12 cellular contexts compared by ENCODE assay signal in the genomic region with DNA sequence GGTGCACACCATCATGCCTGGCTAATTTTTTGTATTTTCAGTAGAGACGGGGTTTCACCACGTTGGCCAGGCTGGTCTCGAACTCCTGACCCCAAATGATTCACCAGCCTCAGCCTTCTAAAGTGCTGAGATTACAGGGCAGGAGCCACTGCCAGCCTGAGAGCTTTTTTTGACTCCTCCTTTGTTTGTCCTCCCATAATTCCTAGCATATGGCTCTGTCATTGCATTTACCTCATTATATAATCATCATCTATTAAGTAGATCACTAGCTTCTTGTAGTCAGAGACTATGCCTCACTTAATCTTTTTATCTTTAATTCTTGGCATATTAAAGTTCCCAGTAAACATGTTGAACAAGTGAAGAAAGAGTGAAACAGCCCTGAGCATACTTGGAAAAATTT.
A peak's percentile ranks its signal among the peaks of the same experiment; 100 is the strongest.
DNase-seq lines count a peak whose midpoint lies in the region; ATAC-seq and TF ChIP-seq lines count a peak whose summit lies in the region.
"Had no signal": no experiment of that assay in that cellular context is flagged by ENCODE, and none has a peak within 500 bp of the region (broad histone marks: within the 10 kb centered on the region; RNA-seq: fewer than 3 reads in every experiment).

No MANE protein-coding gene starts in this region.

- H3K4me3 ChIP-seq in ascending aorta, result no peak overlapping the region

- H3K36me3 Mint-ChIP-seq in CD14-positive monocyte (peaks cover 11 to 31% of the 10 kb centered on the region in 2 donors), HFFc6 (ENCODE audit: low read depth) (no peaks in the 10 kb centered on the region)
- H3K36me3 Mint-ChIP-seq in activated naive CD4-positive, alpha-beta T cell treated with anti-CD3 and anti-CD28 coated beads, Interleukin-2, amount 10 ng/mL, durations not matched to agents 7 days and 5 days, result no peaks in the 10 kb centered on the region
- H3K36me3 Mint-ChIP-seq: activated naive CD4-positive, alpha-beta T cell treated with anti-CD3 and anti-CD28 coated beads, Interleukin-2, amount 50 U/mL, for 72 hours had no signal

- no peaks in the 10 kb centered on the region for H3K27me3 ChIP-seq in ascending aorta
- H3K27me3 ChIP-seq: BE2C had no signal

- no peak for ATAC-seq in GM21737 (IDR thresholded peaks at IDR 0.05; ENCODE audit: unreplicated experiment)
- ATAC-seq: activated naive CD4-positive, alpha-beta T cell treated with anti-CD3 and anti-CD28 coated beads, Interleukin-2, amount 50 U/mL, for 72 hours; Right ventricle myocardium inferior had no signal

- no peak for TF ChIP-seq CTCF in CD14-positive monocyte (IDR thresholded peaks at IDR 0.05)
- TF ChIP-seq CTCF in HFFc6 (IDR thresholded peaks at IDR 0.05), result no peak
- TF ChIP-seq CTCF in ascending aorta (IDR thresholded peaks at IDR 0.05), result no peak

- H3K27ac ChIP-seq in ascending aorta, result peak overlapping the region; percentile 61 to 68

- H3K27me3 Mint-ChIP-seq in CD14-positive monocyte (ENCODE audit: low read depth in 3 of 3) (no peaks in the 10 kb centered on the region), HFFc6 (ENCODE audit: insufficient read depth) (no peaks in the 10 kb centered on the region; the same call in 1 of the 2 replicates)
- no peaks in the 10 kb centered on the region for H3K27me3 Mint-ChIP-seq in activated naive CD4-positive, alpha-beta T cell treated with anti-CD3 and anti-CD28 coated beads, Interleukin-2, amount 10 ng/mL, durations not matched to agents 7 days and 5 days

- H3K27ac Mint-ChIP-seq in CD14-positive monocyte (peak overlapping the region; percentile 50 to 86 (median 77)), HFFc6 (peak overlapping the region; percentile 36)
- H3K27ac Mint-ChIP-seq in activated naive CD4-positive, alpha-beta T cell treated with anti-CD3 and anti-CD28 coated beads, Interleukin-2, amount 10 ng/mL, durations not matched to agents 7 days and 5 days, result no peak overlapping the region
- H3K27ac Mint-ChIP-seq: activated naive CD4-positive, alpha-beta T cell treated with anti-CD3 and anti-CD28 coated beads, Interleukin-2, amount 50 U/mL, for 72 hours had no signal

- H3K4me1 ChIP-seq in ascending aorta, result peaks cover 0 to 3% of the 10 kb centered on the region in 2 donors
- H3K4me1 ChIP-seq: BE2C had no signal

- CTCF ChIA-PET in activated naive CD4-positive, alpha-beta T cell treated with anti-CD3 and anti-CD28 coated beads, Interleukin-2, amount 10 ng/mL, durations not matched to agents 7 days and 5 days (lab: Charles Lee), result no interaction called here

- H3K9me3 Mint-ChIP-seq in CD14-positive monocyte, result no peaks in the 10 kb centered on the region
- no peaks in the 10 kb centered on the region for H3K9me3 Mint-ChIP-seq in HFFc6
- H3K9me3 Mint-ChIP-seq in activated naive CD4-positive, alpha-beta T cell treated with anti-CD3 and anti-CD28 coated beads, Interleukin-2, amount 10 ng/mL, durations not matched to agents 7 days and 5 days, result no peaks in the 10 kb centered on the region
- H3K9me3 Mint-ChIP-seq: activated naive CD4-positive, alpha-beta T cell treated with anti-CD3 and anti-CD28 coated beads, Interleukin-2, amount 50 U/mL, for 72 hours had no signal

- DNase-seq in CD14-positive monocyte (ENCODE audit: low spot score) (no peak), HFFc6 (peak; percentile 39), ascending aorta (ENCODE audit: low spot score in 2 of 2) (no peak), glomerular visceral epithelial cell (ENCODE audit: extremely low spot score) (peak; percentile 28), activated gamma-delta T cell (lab: John Stamatoyannopoulos, UW) (no peak), COLO829 (ENCODE audit: low spot score) (no peak)
- no peak for DNase-seq in activated naive CD4-positive, alpha-beta T cell treated with anti-CD3 and anti-CD28 coated beads, Interleukin-2, amount 10 ng/mL, durations not matched to agents 7 days and 5 days
- DNase-seq: BE2C, T-helper 9 cell had no signal

- H3K36me3 ChIP-seq in ascending aorta, result no peaks in the 10 kb centered on the region
- H3K36me3 ChIP-seq: BE2C had no signal

- H3K9me3 ChIP-seq in ascending aorta, result no peaks in the 10 kb centered on the region
- H3K9me3 ChIP-seq: BE2C had no signal

- H3K4me3 Mint-ChIP-seq in CD14-positive monocyte, result peak overlapping the region in 1 of 2 donors; percentile 49
- no peak overlapping the region for H3K4me3 Mint-ChIP-seq in HFFc6
- no peak overlapping the region for H3K4me3 Mint-ChIP-seq in activated naive CD4-positive, alpha-beta T cell treated with anti-CD3 and anti-CD28 coated beads, Interleukin-2, amount 10 ng/mL, durations not matched to agents 7 days and 5 days

- intact Hi-C loops in CD14-positive monocyte (cut with micrococcal nuclease), result no loop called here
- intact Hi-C loops in ascending aorta (cut with DNase I), result no loop called here

- peaks cover 18% of the 10 kb centered on the region for H3K4me1 Mint-ChIP-seq in CD14-positive monocyte
- peaks cover 20% of the 10 kb centered on the region for H3K4me1 Mint-ChIP-seq in HFFc6 (ENCODE audit: low read depth)
- H3K4me1 Mint-ChIP-seq in activated naive CD4-positive, alpha-beta T cell treated with anti-CD3 and anti-CD28 coated beads, Interleukin-2, amount 10 ng/mL, durations not matched to agents 7 days and 5 days, result peaks cover 15% of the 10 kb centered on the region

Comparison
In these comparisons a context has a peak if more than half of its experiments do, and no peak if none do; other contexts are left out.
1. DNase-seq: peak in HFFc6 (single experiment) and glomerular visceral epithelial cell (single experiment); none in CD14-positive monocyte (single experiment), ascending aorta (0 of 2), activated gamma-delta T cell (single experiment), activated naive CD4-positive, alpha-beta T cell treated with anti-CD3 and anti-CD28 coated beads, Interleukin-2, amount 10 ng/mL, durations not matched to agents 7 days and 5 days (single experiment) and COLO829 (single experiment).